29 cellular contexts compared by ENCODE assay signal in the genomic region with DNA sequence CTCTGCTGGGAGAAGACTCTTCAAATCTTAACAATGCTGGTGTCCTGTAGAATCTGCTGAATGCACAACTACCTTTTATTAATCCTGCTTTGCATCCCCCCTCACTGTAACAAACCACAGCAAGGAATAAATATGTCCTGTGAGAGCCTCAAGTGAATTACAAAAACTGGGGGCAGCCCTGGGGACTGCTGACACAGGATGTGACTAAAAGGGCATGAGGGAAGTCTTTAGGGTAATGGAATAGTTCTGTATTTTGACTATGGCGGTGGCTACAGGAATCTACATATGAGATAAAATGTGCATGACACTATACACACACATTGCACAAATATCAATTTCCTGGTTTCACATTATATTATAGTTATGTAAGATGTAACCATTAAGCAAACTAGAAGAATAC. TPM values are rescaled to one million over a fixed set of nuclear protein-coding genes. Genes with fewer than 3 reads are reported as not detected.
A peak's percentile ranks its signal among the peaks of the same experiment; 100 is the strongest.
DNase-seq lines count a peak whose midpoint lies in the region; ATAC-seq and TF ChIP-seq lines count a peak whose summit lies in the region.
"Had no signal": no experiment of that assay in that cellular context is flagged by ENCODE, and none has a peak within 500 bp of the region (broad histone marks: within the 10 kb centered on the region; RNA-seq: fewer than 3 reads in every experiment).

No MANE protein-coding gene starts in this region.

- CTCF ChIA-PET in OCI-LY7 (lab: Charles Lee; ENCODE audit: unreplicated experiment), result interaction anchor here (0.6 kb wide), 1 partner anchor 861 kb away, joined by 3 read pairs; no protein-coding TSS in a partner anchor

- no peak overlapping the region for H3K4me3 Mint-ChIP-seq in activated T-cell treated with anti-CD3 and anti-CD28 coated beads, Interleukin-2, amount 50 U/mL, for 24 hours
- H3K4me3 Mint-ChIP-seq in activated T-cell treated with anti-CD3 and anti-CD28 coated beads, Interleukin-2, amount 50 U/mL, for 4 hours, result no peak overlapping the region
- H3K4me3 Mint-ChIP-seq in endothelial cell (ENCODE audit: unreplicated experiment), result peak overlapping the region; percentile 22
- no peak overlapping the region for H3K4me3 Mint-ChIP-seq in stimulated activated naive CD8-positive, alpha-beta T cell treated with anti-CD3 and anti-CD28 coated beads, Interleukin-15, Interleukin-2, amounts not matched to agents 100 ng/mL and 50 ng/mL, for 24 hours
- H3K4me3 Mint-ChIP-seq: activated naive CD4-positive, alpha-beta T cell treated with anti-CD3 and anti-CD28 coated beads, Interleukin-2, amount 10 ng/mL, durations not matched to agents 7 days and 5 days; T-cell had no signal

- H3K27me3 Mint-ChIP-seq in activated T-cell treated with anti-CD3 and anti-CD28 coated beads, Interleukin-2, amount 50 U/mL, for 24 hours, result no peaks in the 10 kb centered on the region
- H3K27me3 Mint-ChIP-seq in activated T-cell treated with anti-CD3 and anti-CD28 coated beads, Interleukin-2, amount 50 U/mL, for 4 hours (ENCODE audit: low read depth), result no peaks in the 10 kb centered on the region
- H3K27me3 Mint-ChIP-seq in endothelial cell (ENCODE audit: unreplicated experiment), result no peaks in the 10 kb centered on the region
- no peaks in the 10 kb centered on the region for H3K27me3 Mint-ChIP-seq in stimulated activated naive CD8-positive, alpha-beta T cell treated with anti-CD3 and anti-CD28 coated beads, Interleukin-15, Interleukin-2, amounts not matched to agents 100 ng/mL and 50 ng/mL, for 24 hours
- H3K27me3 Mint-ChIP-seq: activated naive CD4-positive, alpha-beta T cell treated with anti-CD3 and anti-CD28 coated beads, Interleukin-2, amount 10 ng/mL, durations not matched to agents 7 days and 5 days; T-cell had no signal

- DNase-seq in activated T-cell treated with anti-CD3 and anti-CD28 coated beads, Interleukin-2, amount 50 U/mL, for 24 hours, result no peak
- no peak for DNase-seq in activated T-cell treated with anti-CD3 and anti-CD28 coated beads, Interleukin-2, amount 50 U/mL, for 4 hours
- peak; percentile 7 for DNase-seq in OCI-LY7 (ENCODE audit: low spot score)
- no peak for DNase-seq in endothelial cell (ENCODE audit: low spot score)
- DNase-seq in NCI-H146 treated with DMSO at 0.1 percent for 48 hours (lab: John Stamatoyannopoulos, UW; ENCODE audit: unreplicated experiment), result no peak
- DNase-seq in inferior parietal cortex (ENCODE audit: extremely low spot score), result no peak
- no peak for DNase-seq in ecto neural progenitor cell (ENCODE audit: low spot score)
- DNase-seq: activated CD4-positive, alpha-beta T cell treated with anti-CD3 and anti-CD28 coated beads for 1 hour; activated naive CD4-positive, alpha-beta T cell treated with anti-CD3 and anti-CD28 coated beads, Interleukin-2, amount 10 ng/mL, durations not matched to agents 7 days and 5 days; activated T-cell treated with anti-CD3 and anti-CD28 coated beads, Interleukin-2, amount 50 U/mL, for 1 hour; aorta; COR-L47; DMS53; HCEC 1CT; hippocampal formation; IMR-90; mesendoderm; NCI-H1417; NCI-H2081 treated with DMSO at 0.1 percent for 48 hours; NCI-H226; NCI-H69; nucleus accumbens; psoas muscle; RPMI8226; stimulated activated CD4-positive, alpha-beta T cell treated with anti-CD3 and anti-CD28 coated beads, Interleukin-15, amount 100 ng/mL, for 24 hours; T-cell; transverse colon had no signal

- intact Hi-C loops in OCI-LY7 (cut with micrococcal nuclease; ENCODE audit: unreplicated experiment), result no loop called here

- peaks cover 84% of the 10 kb centered on the region for H3K79me2 ChIP-seq in OCI-LY7 (ENCODE audit: insufficient read depth, low read depth, low read length)

- H3K36me3 Mint-ChIP-seq in activated T-cell treated with anti-CD3 and anti-CD28 coated beads, Interleukin-2, amount 50 U/mL, for 24 hours (ENCODE audit: low read depth), result peaks cover 79% of the 10 kb centered on the region
- H3K36me3 Mint-ChIP-seq in activated T-cell treated with anti-CD3 and anti-CD28 coated beads, Interleukin-2, amount 50 U/mL, for 4 hours (ENCODE audit: insufficient read depth), result peaks cover 17% of the 10 kb centered on the region
- peaks cover 25% of the 10 kb centered on the region for H3K36me3 Mint-ChIP-seq in endothelial cell (ENCODE audit: low read depth, unreplicated experiment)
- peaks cover 34% of the 10 kb centered on the region for H3K36me3 Mint-ChIP-seq in stimulated activated naive CD8-positive, alpha-beta T cell treated with anti-CD3 and anti-CD28 coated beads, Interleukin-15, Interleukin-2, amounts not matched to agents 100 ng/mL and 50 ng/mL, for 24 hours (ENCODE audit: low read depth)

- H3K4me1 Mint-ChIP-seq in activated T-cell treated with anti-CD3 and anti-CD28 coated beads, Interleukin-2, amount 50 U/mL, for 24 hours (ENCODE audit: low read depth), result peaks cover 75% of the 10 kb centered on the region
- peaks cover 51% of the 10 kb centered on the region for H3K4me1 Mint-ChIP-seq in activated T-cell treated with anti-CD3 and anti-CD28 coated beads, Interleukin-2, amount 50 U/mL, for 4 hours (ENCODE audit: low read depth)
- H3K4me1 Mint-ChIP-seq in endothelial cell (ENCODE audit: unreplicated experiment), result peaks cover 13% of the 10 kb centered on the region
- peaks cover 66% of the 10 kb centered on the region for H3K4me1 Mint-ChIP-seq in stimulated activated naive CD8-positive, alpha-beta T cell treated with anti-CD3 and anti-CD28 coated beads, Interleukin-15, Interleukin-2, amounts not matched to agents 100 ng/mL and 50 ng/mL, for 24 hours (ENCODE audit: low read depth)

- no peak overlapping the region for H3K27ac ChIP-seq in OCI-LY7 (ENCODE audit: low read depth, low read length, poor library complexity, severe bottlenecking)
- H3K27ac ChIP-seq: cardiac muscle cell, psoas muscle, transverse colon had no signal

- no peaks in the 10 kb centered on the region for H3K9me2 ChIP-seq in OCI-LY7 (ENCODE audit: insufficient read depth, low read length)

- no peak overlapping the region for H3K4me2 ChIP-seq in OCI-LY7 (ENCODE audit: low read length)

- H2AFZ ChIP-seq in OCI-LY7 (ENCODE audit: low read length), result no peak overlapping the region

- no peaks in the 10 kb centered on the region for H3K9me3 ChIP-seq in OCI-LY7 (ENCODE audit: low read length)
- H3K9me3 ChIP-seq: psoas muscle, transverse colon had no signal

- peaks cover 65% of the 10 kb centered on the region for H3K36me3 ChIP-seq in OCI-LY7 (ENCODE audit: insufficient read depth, low read length)
- H3K36me3 ChIP-seq: cardiac muscle cell, transverse colon had no signal

- H3K27ac Mint-ChIP-seq in activated T-cell treated with anti-CD3 and anti-CD28 coated beads, Interleukin-2, amount 50 U/mL, for 24 hours, result peak overlapping the region; percentile 74
- H3K27ac Mint-ChIP-seq in endothelial cell (ENCODE audit: unreplicated experiment), result no peak overlapping the region
- H3K27ac Mint-ChIP-seq in stimulated activated naive CD8-positive, alpha-beta T cell treated with anti-CD3 and anti-CD28 coated beads, Interleukin-15, Interleukin-2, amounts not matched to agents 100 ng/mL and 50 ng/mL, for 24 hours, result peak overlapping the region; percentile 32
- H3K27ac Mint-ChIP-seq: activated naive CD4-positive, alpha-beta T cell treated with anti-CD3 and anti-CD28 coated beads, Interleukin-2, amount 10 ng/mL, durations not matched to agents 7 days and 5 days had no signal

- peaks cover 12% of the 10 kb centered on the region for H3K4me1 ChIP-seq in OCI-LY7 (ENCODE audit: insufficient read depth, low read length, poor library complexity, severe bottlenecking)

- POLR2A ChIA-PET in OCI-LY7 (lab: Charles Lee), result interaction anchor here (0.6 to 0.9 kb wide), 2 partner anchors 12 to 50 kb away, joined by 3 read pairs; no protein-coding TSS in a partner anchor

- peaks cover 10% of the 10 kb centered on the region; the same call in 1 of the 2 replicates for H4K20me1 ChIP-seq in OCI-LY7 (ENCODE audit: insufficient read depth, low read length)

- no peaks in the 10 kb centered on the region for H3K9me3 Mint-ChIP-seq in activated T-cell treated with anti-CD3 and anti-CD28 coated beads, Interleukin-2, amount 50 U/mL, for 24 hours
- H3K9me3 Mint-ChIP-seq in activated T-cell treated with anti-CD3 and anti-CD28 coated beads, Interleukin-2, amount 50 U/mL, for 4 hours, result no peaks in the 10 kb centered on the region
- H3K9me3 Mint-ChIP-seq in endothelial cell (ENCODE audit: unreplicated experiment), result no peaks in the 10 kb centered on the region
- no peaks in the 10 kb centered on the region for H3K9me3 Mint-ChIP-seq in stimulated activated naive CD8-positive, alpha-beta T cell treated with anti-CD3 and anti-CD28 coated beads, Interleukin-15, Interleukin-2, amounts not matched to agents 100 ng/mL and 50 ng/mL, for 24 hours
- H3K9me3 Mint-ChIP-seq: activated naive CD4-positive, alpha-beta T cell treated with anti-CD3 and anti-CD28 coated beads, Interleukin-2, amount 10 ng/mL, durations not matched to agents 7 days and 5 days; T-cell had no signal

- TF ChIP-seq CTCF in OCI-LY7 (conservative IDR thresholded peaks at IDR 0.05; ENCODE audit: low read length) (no peak), endothelial cell (IDR thresholded peaks at IDR 0.05; ENCODE audit: unreplicated experiment) (no peak)

- no peak overlapping the region for H3K4me3 ChIP-seq in OCI-LY7 (ENCODE audit: low read depth, low read length, poor library complexity, severe bottlenecking)
- H3K4me3 ChIP-seq: cardiac muscle cell, psoas muscle, transverse colon had no signal

- no peak for ATAC-seq in activated T-cell treated with anti-CD3 and anti-CD28 coated beads, Interleukin-2, amount 50 U/mL, for 4 hours
- ATAC-seq: T-cell had no signal

- no TSS peak for BruUV-seq in OCI-LY7 (replicated peaks; lab: Mats Ljungman, UMichigan)

RNA-seq across cellular contexts. Expression of gene KCTD7, which starts 45.0 kb away (rescaled TPM):
- 1 to 10 TPM; 3.1 to 3.9 (median 3.6) TPM for total RNA-seq in activated T-cell treated with anti-CD3 and anti-CD28 coated beads, Interleukin-2, amount 50 U/mL, for 4 hours
- total RNA-seq in OCI-LY7 (2014; rRNA removed; shearing (Covaris generic)), result 32.9 and 40.5 TPM in 2 replicates
- total RNA-seq in OCI-LY7 (2022) (41.8 and 43.3 TPM in 2 replicates), endothelial cell (ENCODE audit: unreplicated experiment) (14.6 TPM)
